19 cellular contexts compared by ENCODE assay signal in the genomic region with DNA sequence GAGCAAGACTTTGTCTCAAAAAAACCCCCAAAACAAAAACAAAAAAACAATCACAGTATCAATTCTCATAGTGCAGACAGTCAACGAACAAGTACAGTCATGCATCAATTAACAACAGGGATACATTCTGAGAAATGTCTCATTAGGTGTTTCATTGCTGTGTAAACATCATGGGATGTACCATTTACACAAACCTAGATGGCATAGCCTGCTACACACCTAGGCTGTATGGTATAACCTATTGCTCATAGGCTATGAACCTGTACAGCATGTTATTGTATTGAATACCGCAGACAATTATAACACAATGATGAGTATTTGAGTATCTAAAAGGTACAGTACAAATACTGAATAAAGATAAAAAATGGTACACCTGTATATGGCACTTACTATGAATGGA.
"Had no signal": no experiment of that assay in that cellular context is flagged by ENCODE, and none has a peak within 500 bp of the region (broad histone marks: within the 10 kb centered on the region; RNA-seq: fewer than 3 reads in every experiment).

No MANE protein-coding gene starts in this region.

- H3K4me1 Mint-ChIP-seq: activated B cell treated with CpG ODN at 0.5 μM for 24 hours; activated CD4-positive, alpha-beta memory T cell treated with anti-CD3 and anti-CD28 coated beads, Interleukin-2, amount 10 ng/mL, durations not matched to agents 7 days and 5 days; activated CD8-positive, alpha-beta memory T cell treated with anti-CD3 and anti-CD28 coated beads, Interleukin-2, amount 10 ng/mL, durations not matched to agents 7 days and 5 days; activated naive CD8-positive, alpha-beta T cell treated with anti-CD3 and anti-CD28 coated beads for 36 hours; stimulated activated memory B cell treated with anti-CD40 and anti-IgM and Interleukin-4, amounts not matched to agents 10 μg/mL and 1 μg/mL and 100 μg/mL, for 72 hours had no signal

- H3K36me3 Mint-ChIP-seq: activated CD8-positive, alpha-beta memory T cell treated with anti-CD3 and anti-CD28 coated beads, Interleukin-2, amount 10 ng/mL, durations not matched to agents 7 days and 5 days; activated naive CD8-positive, alpha-beta T cell treated with anti-CD3 and anti-CD28 coated beads for 36 hours; mesothelial cell of epicardium; natural killer cell treated with Interleukin-12 subunit alpha and Interleukin-12 subunit beta and Interleukin-15 and Interleukin-18, amount 100 ng/mL, for 72 hours; stimulated activated memory B cell treated with anti-CD40 and anti-IgM and Interleukin-4, amounts not matched to agents 10 μg/mL and 1 μg/mL and 100 μg/mL, for 72 hours had no signal

- H3K27ac Mint-ChIP-seq: activated B cell treated with CpG ODN at 0.5 μM for 24 hours; activated CD4-positive, alpha-beta memory T cell treated with anti-CD3 and anti-CD28 coated beads, Interleukin-2, amount 10 ng/mL, durations not matched to agents 7 days and 5 days; activated CD8-positive, alpha-beta memory T cell treated with anti-CD3 and anti-CD28 coated beads, Interleukin-2, amount 10 ng/mL, durations not matched to agents 7 days and 5 days; activated naive CD8-positive, alpha-beta T cell treated with anti-CD3 and anti-CD28 coated beads for 36 hours; mesothelial cell of epicardium; natural killer cell treated with Interleukin-12 subunit alpha and Interleukin-12 subunit beta and Interleukin-15 and Interleukin-18, amount 100 ng/mL, for 72 hours; stimulated activated memory B cell treated with anti-CD40 and anti-IgM and Interleukin-4, amounts not matched to agents 10 μg/mL and 1 μg/mL and 100 μg/mL, for 72 hours had no signal

- ATAC-seq: activated CD8-positive, alpha-beta memory T cell treated with anti-CD3 and anti-CD28 coated beads, Interleukin-2, amount 10 ng/mL, durations not matched to agents 7 days and 5 days; left colon; lower lobe of right lung; natural killer cell treated with Interleukin-12 subunit alpha and Interleukin-12 subunit beta and Interleukin-15 and Interleukin-18, amount 100 ng/mL, for 72 hours; stimulated activated memory B cell treated with anti-CD40 and anti-IgM and Interleukin-4, amounts not matched to agents 10 μg/mL and 1 μg/mL and 100 μg/mL, for 72 hours had no signal

- H3K27ac ChIP-seq: lower lobe of right lung, parathyroid adenoma, spleen, thyroid gland had no signal

- DNase-seq: activated B cell treated with CpG ODN at 0.5 μM for 24 hours; activated CD4-positive, alpha-beta memory T cell treated with anti-CD3 and anti-CD28 coated beads, Interleukin-2, amount 10 ng/mL, durations not matched to agents 7 days and 5 days; activated CD4-positive, alpha-beta T cell treated with anti-CD3 and anti-CD28 coated beads for 48 hours; activated CD8-positive, alpha-beta memory T cell treated with anti-CD3 and anti-CD28 coated beads, Interleukin-2, amount 10 ng/mL, durations not matched to agents 7 days and 5 days; activated naive CD8-positive, alpha-beta T cell treated with anti-CD3 and anti-CD28 coated beads for 36 hours; amniotic stem cell; dermis blood vessel endothelial cell; effector memory CD4-positive, alpha-beta T cell; hypothalamus; left colon; lower lobe of right lung; spleen; stimulated activated CD4-positive, alpha-beta T cell treated with anti-CD3 and anti-CD28 coated beads, Interleukin-4, amount 100 ng/mL, for 4 hours; T-helper 9 cell; thyroid gland had no signal

- H3K27me3 ChIP-seq: spleen, thyroid gland had no signal

- H3K4me3 ChIP-seq: lower lobe of right lung, spleen, thyroid gland had no signal

- H3K9me3 Mint-ChIP-seq: activated B cell treated with CpG ODN at 0.5 μM for 24 hours; activated CD4-positive, alpha-beta memory T cell treated with anti-CD3 and anti-CD28 coated beads, Interleukin-2, amount 10 ng/mL, durations not matched to agents 7 days and 5 days; activated naive CD8-positive, alpha-beta T cell treated with anti-CD3 and anti-CD28 coated beads for 36 hours; mesothelial cell of epicardium; natural killer cell treated with Interleukin-12 subunit alpha and Interleukin-12 subunit beta and Interleukin-15 and Interleukin-18, amount 100 ng/mL, for 72 hours; stimulated activated memory B cell treated with anti-CD40 and anti-IgM and Interleukin-4, amounts not matched to agents 10 μg/mL and 1 μg/mL and 100 μg/mL, for 72 hours had no signal

- H3K4me1 ChIP-seq: lower lobe of right lung, parathyroid adenoma, spleen, thyroid gland had no signal

- H3K79me2 ChIP-seq: parathyroid adenoma had no signal

- H3K9ac ChIP-seq: parathyroid adenoma had no signal

- H3K9me3 ChIP-seq: lower lobe of right lung, spleen, thyroid gland had no signal

- H3K36me3 ChIP-seq: lower lobe of right lung, spleen, thyroid gland had no signal

- H3K4me3 Mint-ChIP-seq: activated B cell treated with CpG ODN at 0.5 μM for 24 hours; activated CD4-positive, alpha-beta memory T cell treated with anti-CD3 and anti-CD28 coated beads, Interleukin-2, amount 10 ng/mL, durations not matched to agents 7 days and 5 days; activated CD8-positive, alpha-beta memory T cell treated with anti-CD3 and anti-CD28 coated beads, Interleukin-2, amount 10 ng/mL, durations not matched to agents 7 days and 5 days; activated naive CD8-positive, alpha-beta T cell treated with anti-CD3 and anti-CD28 coated beads for 36 hours; mesothelial cell of epicardium; natural killer cell treated with Interleukin-12 subunit alpha and Interleukin-12 subunit beta and Interleukin-15 and Interleukin-18, amount 100 ng/mL, for 72 hours; stimulated activated memory B cell treated with anti-CD40 and anti-IgM and Interleukin-4, amounts not matched to agents 10 μg/mL and 1 μg/mL and 100 μg/mL, for 72 hours had no signal

- H2AFZ ChIP-seq: parathyroid adenoma had no signal
